21 cellular contexts compared by ENCODE assay signal in the genomic region with DNA sequence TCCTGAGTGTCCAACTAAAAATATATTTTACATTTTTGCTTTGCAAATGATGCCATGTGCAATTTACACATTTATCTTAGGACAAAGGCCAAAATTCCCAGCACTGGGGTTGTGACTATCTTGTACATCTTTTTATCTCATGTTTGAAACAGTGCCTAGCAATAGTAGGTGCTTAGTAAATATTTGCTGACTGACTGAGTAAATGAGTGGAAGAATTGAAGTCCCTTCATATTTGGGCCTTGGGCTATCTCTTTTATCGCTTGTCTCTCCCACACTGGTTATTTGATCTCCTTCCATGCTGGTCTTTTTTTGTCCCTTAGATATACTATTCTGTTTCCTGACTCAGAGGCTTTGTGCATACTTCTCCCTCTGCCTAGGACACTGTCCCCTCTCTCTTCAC.
"Had no signal": no experiment of that assay in that cellular context is flagged by ENCODE, and none has a peak within 500 bp of the region (broad histone marks: within the 10 kb centered on the region; RNA-seq: fewer than 3 reads in every experiment).

No MANE protein-coding gene starts in this region.

- H3K27ac ChIP-seq: HL-60, RWPE1, SJSA1, SK-N-MC had no signal

- H3K4me1 ChIP-seq: SJSA1 had no signal

- H3K36me3 ChIP-seq: MG63, SJSA1 had no signal

- H3K4me3 ChIP-seq: MG63, SJSA1, SK-N-MC had no signal

- H3K9me3 ChIP-seq: MG63, SJSA1 had no signal

- H3K27me3 ChIP-seq: MG63, SJSA1 had no signal

- DNase-seq: KBM-7, MG63, NCI-H1092, NCI-H1105 treated with DMSO at 0.1 percent for 48 hours, NCI-H1417 treated with DMSO at 0.1 percent for 48 hours, NCI-H146, NCI-H1694 treated with DMSO at 0.1 percent for 48 hours, NCI-H1930, NCI-H2081, NCI-H2107, NCI-H2227 treated with DMSO at 0.1 percent for 48 hours, NCI-H524, NCI-H526 treated with DMSO at 0.1 percent for 48 hours, NCI-H748 treated with DMSO at 0.1 percent for 48 hours, SHP77 had no signal

- FAIRE-seq: HTR-8/SVneo had no signal

- ATAC-seq: Panc1 had no signal
